1 cellular context compared by ENCODE assay signal in genomic region chr5:154937186-154937717, GRCh38.
A peak's percentile ranks its signal among the peaks of the same experiment; 100 is the strongest.
TF ChIP-seq lines count a peak whose summit lies in the region.

No MANE protein-coding gene starts in this region.

TF ChIP-seq in HepG2, 621 proteins besides CTCF, POLR2A, EP300 and RAD21:
- TF ChIP-seq FOXC1 (CRISPR knock-in tag; IDR thresholded peaks at IDR 0.05; ENCODE audit: borderline replicate concordance), result peak; percentile 15; the same call in 1 of the 2 replicates
- TF ChIP-seq ZBTB43 (CRISPR knock-in tag; conservative IDR thresholded peaks at IDR 0.05), result 0 out of 2 replicates have a peak, but pooled peaks have one; percentile 10
- peak; percentile 41; the same call in 1 of the 2 replicates for TF ChIP-seq ZNF224 (CRISPR knock-in tag; IDR thresholded peaks at IDR 0.05)
- TF ChIP-seq NFKBIZ (CRISPR knock-in tag; IDR thresholded peaks at IDR 0.05), result no peak
- TF ChIP-seq USF2 (IDR thresholded peaks at IDR 0.05; ENCODE audit: low read depth, low read length), result 0 out of 2 replicates have a peak, but pooled peaks have one; percentile 7
- peak; percentile 66; the same call in 1 of the 2 replicates for TF ChIP-seq USF2 (CRISPR knock-in tag; IDR thresholded peaks at IDR 0.05; ENCODE audit: borderline replicate concordance)
- TF ChIP-seq PPARG (CRISPR knock-in tag; conservative IDR thresholded peaks at IDR 0.05), result 0 out of 2 replicates have a peak, but pooled peaks have one; percentile 14
- TF ChIP-seq MTF2 (CRISPR knock-in tag; IDR thresholded peaks at IDR 0.05; ENCODE audit: borderline replicate concordance), result 0 out of 2 replicates have a peak, but pooled peaks have one; percentile 56
- no peak for TF ChIP-seq PHF21A (CRISPR knock-in tag; IDR thresholded peaks at IDR 0.05)
- peak; percentile 18; the same call in 1 of the 2 replicates for TF ChIP-seq RAD51 (IDR thresholded peaks at IDR 0.05; ENCODE audit: borderline replicate concordance)
- TF ChIP-seq ZNF337 (CRISPR knock-in tag; IDR thresholded peaks at IDR 0.05; ENCODE audit: borderline replicate concordance, low read depth), result no peak
